ENCODE assay signal across 8 cellular contexts in genomic region chr6:31546339-31546961, GRCh38. TPM values are rescaled to one million over a fixed set of nuclear protein-coding genes. Genes with fewer than 3 reads are reported as not detected.
A peak's percentile ranks its signal among the peaks of the same experiment; 100 is the strongest.
DNase-seq lines count a peak whose midpoint lies in the region; ATAC-seq and TF ChIP-seq lines count a peak whose summit lies in the region.

ATP6V1G2 (minus strand) TSS chr6:31546608; CDS start chr6:31546559, 49 bp downstream.

- CTCF ChIA-PET in activated CD4-positive, alpha-beta T cell treated with anti-CD3 and anti-CD28 coated beads for 36 hours (lab: Charles Lee) = interaction anchor here (0.6 to 15.4 kb wide), 13 partner anchors 22 to 517 kb away, joined by 3 to 658 read pairs (median 4); partner anchors contain the start of genes AIF1, C6orf47, LST1 and LTA

- peaks cover 32% of the 10 kb centered on the region for H3K36me3 Mint-ChIP-seq in activated CD4-positive, alpha-beta T cell treated with anti-CD3 and anti-CD28 coated beads for 36 hours (ENCODE audit: low read depth)
- peaks cover 4% of the 10 kb centered on the region for H3K36me3 Mint-ChIP-seq in chondrocyte (ENCODE audit: low read depth)

- DNase-seq in NCI-H510A (lab: John Stamatoyannopoulos, UW) (peak; percentile 98), chondrocyte (ENCODE audit: low spot score) (no peak), kidney tubule cell (ENCODE audit: low spot score) (peak; percentile 95)
- DNase-seq in activated CD4-positive, alpha-beta T cell treated with anti-CD3 and anti-CD28 coated beads for 36 hours = peak; percentile 95
- DNase-seq in stimulated activated CD4-positive, alpha-beta T cell treated with anti-CD3 and anti-CD28 coated beads, Interleukin-1b, Interleukin-23, amount 100 ng/mL, for 24 hours (ENCODE audit: low read depth in 4 of 4, low spot score in 1 of 4) = peak; percentile 62 to 88 (median 74)

- TF ChIP-seq POLR2A in GM18505 (IDR thresholded peaks at IDR 0.05; ENCODE audit: borderline replicate concordance, extremely low read depth, insufficient read depth, insufficient read length) = no peak

- H3K27me3 Mint-ChIP-seq in activated CD4-positive, alpha-beta T cell treated with anti-CD3 and anti-CD28 coated beads for 36 hours = no peaks in the 10 kb centered on the region
- no peaks in the 10 kb centered on the region for H3K27me3 Mint-ChIP-seq in chondrocyte (ENCODE audit: low read depth)

- intact Hi-C loops in activated CD4-positive, alpha-beta T cell treated with anti-CD3 and anti-CD28 coated beads for 36 hours (cut with DNase I, micrococcal nuclease) = loop anchor here (1.0 to 10.0 kb wide), 10 partner anchors 34 to 932 kb away; partner anchors contain the start of genes ATF6B (in 1 of the 2), EHMT2 (in 1 of the 2), MRPS18B (in 1 of the 2) and PPP1R10 (in 1 of the 2)

- peaks cover 48% of the 10 kb centered on the region for H3K4me1 Mint-ChIP-seq in activated CD4-positive, alpha-beta T cell treated with anti-CD3 and anti-CD28 coated beads for 36 hours
- peaks cover 52% of the 10 kb centered on the region for H3K4me1 Mint-ChIP-seq in chondrocyte (ENCODE audit: low read depth)

- ATAC-seq in GM18505 (IDR thresholded peaks at IDR 0.05; ENCODE audit: unreplicated experiment) = peak; percentile 52
- ATAC-seq in HG03442 (IDR thresholded peaks at IDR 0.05; ENCODE audit: unreplicated experiment) = peak; percentile 34
- ATAC-seq in activated CD4-positive, alpha-beta T cell treated with anti-CD3 and anti-CD28 coated beads for 36 hours = peak; percentile 76
- ATAC-seq in GM21717 (IDR thresholded peaks at IDR 0.05; ENCODE audit: unreplicated experiment) = no peak

- no peaks in the 10 kb centered on the region for H3K9me3 Mint-ChIP-seq in activated CD4-positive, alpha-beta T cell treated with anti-CD3 and anti-CD28 coated beads for 36 hours (ENCODE audit: low read depth)
- no peaks in the 10 kb centered on the region for H3K9me3 Mint-ChIP-seq in chondrocyte (ENCODE audit: low read depth)

- peak within 1 kb of the TSS; percentile 97 for H3K27ac Mint-ChIP-seq in activated CD4-positive, alpha-beta T cell treated with anti-CD3 and anti-CD28 coated beads for 36 hours
- H3K27ac Mint-ChIP-seq in chondrocyte (ENCODE audit: unreplicated experiment) = peak within 1 kb of the TSS; percentile 97

- peak within 1 kb of the TSS; percentile 89 for H3K4me3 Mint-ChIP-seq in activated CD4-positive, alpha-beta T cell treated with anti-CD3 and anti-CD28 coated beads for 36 hours
- H3K4me3 Mint-ChIP-seq in chondrocyte (ENCODE audit: unreplicated experiment) = peak within 1 kb of the TSS; percentile 97

- POLR2A ChIA-PET in activated CD4-positive, alpha-beta T cell treated with anti-CD3 and anti-CD28 coated beads for 36 hours (lab: Charles Lee) = interaction anchor here (0.5 to 2.3 kb wide), 10 partner anchors 29 to 1307 kb away, joined by 3 to 12 read pairs (median 4); partner anchors contain the start of genes GPANK1, NCR3, TAP1 and TNF

- peak; percentile 95 for TF ChIP-seq CTCF in chondrocyte (IDR thresholded peaks at IDR 0.05)

RNA-seq across cellular contexts. Expression of gene ATP6V1G2, which starts in this region (rescaled TPM):
- total RNA-seq in activated CD4-positive, alpha-beta T cell treated with anti-CD3 and anti-CD28 coated beads for 36 hours = 1 to 10 TPM; 1.9 to 2.1 TPM
- 2.4 to 4.1 TPM (median 3.0 TPM) in 3 replicates for total RNA-seq in chondrocyte
